19 cellular contexts compared by ENCODE assay signal in genomic region chr17:41315204-41315794, GRCh38. TPM values are rescaled to one million over a fixed set of nuclear protein-coding genes. Genes with fewer than 3 reads are reported as not detected.
DNase-seq lines count a peak whose midpoint lies in the region; ATAC-seq and TF ChIP-seq lines count a peak whose summit lies in the region.
"Had no signal": no experiment of that assay in that cellular context is flagged by ENCODE, and none has a peak within 500 bp of the region (broad histone marks: within the 10 kb centered on the region; RNA-seq: fewer than 3 reads in every experiment).

KRTAP17-1 (minus strand) TSS chr17:41315710; CDS start chr17:41315650, 60 bp downstream.

- no peaks in the 10 kb centered on the region for H3K4me1 ChIP-seq in IMR-90 (ENCODE audit: control insufficient read depth, insufficient read depth, low read length)
- no peaks in the 10 kb centered on the region for H3K4me1 ChIP-seq in foreskin keratinocyte
- H3K4me1 ChIP-seq: SJSA1 had no signal

- H3K4ac ChIP-seq in IMR-90 (ENCODE audit: low read depth, low read length): no peak within 1 kb of the TSS

- H3K18ac ChIP-seq in IMR-90 (ENCODE audit: low read depth, low read length): no peak within 1 kb of the TSS

- no peak within 1 kb of the TSS for H4K91ac ChIP-seq in IMR-90 (ENCODE audit: insufficient read depth, low read depth, low read length)

- WGBS in IMR-90 (ENCODE audit: extremely low coverage in 2 of 2, insufficient read length in 1 of 2), 2 experiments: 100% methylated on average over 2 of the region's 24 CpGs; no CpG with 5 or more reads in 1 of the 2 experiments

- BruUV-seq in IMR-90 (replicated peaks; lab: Mats Ljungman, UMichigan): no TSS peak

- peaks cover 5% of the 10 kb centered on the region for H3K27me3 ChIP-seq in IMR-90 (ENCODE audit: control insufficient read depth, insufficient read depth, low read length)
- H3K27me3 ChIP-seq in foreskin keratinocyte: no peaks in the 10 kb centered on the region
- H3K27me3 ChIP-seq: SJSA1 had no signal

- H3K4me3 ChIP-seq in IMR-90 (ENCODE audit: insufficient read depth, low read depth, low read length): no peak within 1 kb of the TSS
- H3K4me3 ChIP-seq: SJSA1 had no signal

- H2AK9ac ChIP-seq in IMR-90 (replicated peaks; ENCODE audit: low read depth, low read length, poor library complexity): no peak within 1 kb of the TSS

- no peaks in the 10 kb centered on the region for H3K79me1 ChIP-seq in IMR-90 (ENCODE audit: low read depth in 1 of 2, low read length in 2 of 2)

- no peaks in the 10 kb centered on the region for H3K9me3 Mint-ChIP-seq in stimulated activated effector memory CD8-positive, alpha-beta T cell treated with anti-CD3 and anti-CD28 coated beads, Interleukin-12 subunit alpha, Interleukin-12 subunit beta, amount 100 ng/mL, for 72 hours
- peaks cover 5 to 13% (median 5%) of the 10 kb centered on the region in 3 donors for H3K9me3 Mint-ChIP-seq in T-cell

- no peak within 1 kb of the TSS for H3K4me2 ChIP-seq in IMR-90 (ENCODE audit: low read depth, low read length)

- no peak within 1 kb of the TSS for H3K4me3 Mint-ChIP-seq in stimulated activated effector memory CD8-positive, alpha-beta T cell treated with anti-CD3 and anti-CD28 coated beads, Interleukin-12 subunit alpha, Interleukin-12 subunit beta, amount 100 ng/mL, for 72 hours
- no peak within 1 kb of the TSS for H3K4me3 Mint-ChIP-seq in T-cell
- H3K4me3 Mint-ChIP-seq: CD8-positive, alpha-beta memory T cell; T-helper 1 cell treated with Interleukin-12 subunit alpha and Interleukin-12 subunit beta and Interleukin-4 antibody, amounts not matched to agents 30 μg/mL and 1 μg/mL, for 36 hours had no signal

- no peak within 1 kb of the TSS for H3K14ac ChIP-seq in IMR-90 (replicated peaks; ENCODE audit: low read depth, low read length)

- in situ Hi-C loops in IMR-90 (cut with MboI; ENCODE audit: low sequenced_read_pairs): loop anchor here (10.0 kb wide), 1 partner anchor 60 kb away; no protein-coding TSS in a partner anchor

- no peak within 1 kb of the TSS for H3K23ac ChIP-seq in IMR-90 (ENCODE audit: low read depth, low read length)

- no peak within 1 kb of the TSS for H3K27ac ChIP-seq in IMR-90 (ENCODE audit: insufficient read depth, low read length)
- H3K27ac ChIP-seq in foreskin keratinocyte: peak within 1 kb of the TSS; percentile 51
- H3K27ac ChIP-seq: C4-2B, SJSA1 had no signal

- CTCF ChIA-PET in IMR-90 (lab: Yijun Ruan, JAX) (no interaction called here), T-cell (lab: Charles Lee) (no interaction called here)

- H3K36me3 ChIP-seq in IMR-90 (ENCODE audit: control insufficient read depth, insufficient read depth, low read length): no peaks in the 10 kb centered on the region
- H3K36me3 ChIP-seq: SJSA1 had no signal

- no peak for TF ChIP-seq CTCF in IMR-90 (conservative IDR thresholded peaks at IDR 0.05; ENCODE audit: low read depth, low read length)
- TF ChIP-seq CTCF in foreskin keratinocyte (conservative IDR thresholded peaks at IDR 0.05): no peak

- TF ChIP-seq POLR2A in IMR-90 (IDR thresholded peaks at IDR 0.05; ENCODE audit: low read depth, low read length): no peak

- no peaks in the 10 kb centered on the region for H3K36me3 Mint-ChIP-seq in stimulated activated effector memory CD8-positive, alpha-beta T cell treated with anti-CD3 and anti-CD28 coated beads, Interleukin-12 subunit alpha, Interleukin-12 subunit beta, amount 100 ng/mL, for 72 hours
- peaks cover 11% of the 10 kb centered on the region for H3K36me3 Mint-ChIP-seq in T-cell

- no peak within 1 kb of the TSS for H2BK5ac ChIP-seq in IMR-90 (ENCODE audit: low read depth, low read length, poor library complexity, severe bottlenecking)

- H3K27me3 Mint-ChIP-seq in T-cell: no peaks in the 10 kb centered on the region

- peak within 1 kb of the TSS; percentile 33 for H3K27ac Mint-ChIP-seq in stimulated activated effector memory CD8-positive, alpha-beta T cell treated with anti-CD3 and anti-CD28 coated beads, Interleukin-12 subunit alpha, Interleukin-12 subunit beta, amount 100 ng/mL, for 72 hours
- H3K27ac Mint-ChIP-seq in T-cell: peak within 1 kb of the TSS in 1 of 2 donors; percentile 21
- H3K27ac Mint-ChIP-seq: T-helper 1 cell treated with Interleukin-12 subunit alpha and Interleukin-12 subunit beta and Interleukin-4 antibody, amounts not matched to agents 30 μg/mL and 1 μg/mL, for 36 hours had no signal

- H3K9me1 ChIP-seq in IMR-90 (ENCODE audit: insufficient read depth, low read length): no peaks in the 10 kb centered on the region

- H2BK20ac ChIP-seq in IMR-90 (ENCODE audit: low read depth, low read length): no peak within 1 kb of the TSS

- peak within 1 kb of the TSS; percentile 9 for H2AFZ ChIP-seq in IMR-90 (replicated peaks; ENCODE audit: low read length, poor library complexity)

- no peaks in the 10 kb centered on the region for H4K20me1 ChIP-seq in IMR-90 (ENCODE audit: insufficient read depth, low read length)

- no peak within 1 kb of the TSS for H3K9ac ChIP-seq in IMR-90 (ENCODE audit: low read depth, low read length)

- no peak within 1 kb of the TSS for H2BK120ac ChIP-seq in IMR-90 (ENCODE audit: low read depth, low read length)

- peak within 1 kb of the TSS; percentile 65; the same call in 1 of the 2 replicates for H2AK5ac ChIP-seq in IMR-90 (ENCODE audit: low read depth, low read length)

- ATAC-seq in IMR-90 (ENCODE audit: low read depth) (no peak), foreskin keratinocyte (no peak), T-cell (replicated peaks in 1 of 4) (no peak)
- ATAC-seq in stimulated activated effector memory CD8-positive, alpha-beta T cell treated with anti-CD3 and anti-CD28 coated beads, Interleukin-12 subunit alpha, Interleukin-12 subunit beta, amount 100 ng/mL, for 72 hours: no peak
- ATAC-seq: HCT116 had no signal

- POLR2A ChIA-PET in IMR-90 (lab: Charles Lee; ENCODE audit: unreplicated experiment) (no interaction called here), T-cell (lab: Charles Lee) (no interaction called here)

- H3K9me3 ChIP-seq in IMR-90 (ENCODE audit: control insufficient read depth, insufficient read depth, low read length): no peaks in the 10 kb centered on the region; the same call in 1 of the 2 replicates

- H3K56ac ChIP-seq in IMR-90 (ENCODE audit: extremely low read depth, insufficient read depth, low read length): no peak within 1 kb of the TSS

- H4K8ac ChIP-seq in IMR-90 (ENCODE audit: low read depth in 2 of 2, low read length in 2 of 2): no peak within 1 kb of the TSS

- dilution Hi-C loops in IMR-90 (cut with HindIII; ENCODE audit: low sequenced_read_pairs, unreplicated experiment): no loop called here

- H3K4me1 Mint-ChIP-seq in stimulated activated effector memory CD8-positive, alpha-beta T cell treated with anti-CD3 and anti-CD28 coated beads, Interleukin-12 subunit alpha, Interleukin-12 subunit beta, amount 100 ng/mL, for 72 hours: peaks cover 20% of the 10 kb centered on the region
- H3K4me1 Mint-ChIP-seq in T-cell: peaks cover 17 to 22% (median 18%) of the 10 kb centered on the region in 3 donors

- TF ChIP-seq RAD21 in IMR-90 (IDR thresholded peaks at IDR 0.05; ENCODE audit: low read length): no peak

- H4K5ac ChIP-seq in IMR-90 (ENCODE audit: low read depth, low read length): no peak within 1 kb of the TSS

- intact Hi-C loops in IMR-90 (cut with micrococcal nuclease): no loop called here

- H2BK15ac ChIP-seq in IMR-90 (ENCODE audit: low read depth, low read length): no peak within 1 kb of the TSS

- DNase-seq in NCI-H345 treated with DMSO at 0.1 percent for 48 hours (lab: John Stamatoyannopoulos, UW; ENCODE audit: unreplicated experiment) (peak; percentile 45), NCI-H345 (lab: John Stamatoyannopoulos, UW) (no peak), IMR-90 (no peak), foreskin keratinocyte (no peak), GOT3 (lab: John Stamatoyannopoulos, UW) (no peak), T-cell (no peak)
- DNase-seq in stimulated activated effector memory CD8-positive, alpha-beta T cell treated with anti-CD3 and anti-CD28 coated beads, Interleukin-12 subunit alpha, Interleukin-12 subunit beta, amount 100 ng/mL, for 72 hours (ENCODE audit: low spot score in 2 of 2): no peak
- DNase-seq: CD8-positive, alpha-beta memory T cell; Karpas-422; MV-4-11; NCI-H187; NCI-H226; NCI-H526 treated with DMSO at 0.1 percent for 48 hours; OCI-M1 had no signal

TF ChIP-seq in IMR-90, 13 proteins besides CTCF, POLR2A, EP300 and RAD21 (continues in another document):
- TF ChIP-seq MAFK (IDR thresholded peaks at IDR 0.05; ENCODE audit: low read depth, low read length): no peak
- no peak for TF ChIP-seq MAZ (IDR thresholded peaks at IDR 0.05; ENCODE audit: borderline replicate concordance, low read depth, low read length)
- no peak for TF ChIP-seq CEBPB (IDR thresholded peaks at IDR 0.05; ENCODE audit: low read depth, low read length)
- TF ChIP-seq MXI1 (IDR thresholded peaks at IDR 0.05; ENCODE audit: borderline replicate concordance, low read depth, low read length): no peak
- no peak for TF ChIP-seq NFE2L2 (IDR thresholded peaks at IDR 0.05; ENCODE audit: low read depth, low read length)
- TF ChIP-seq RCOR1 (IDR thresholded peaks at IDR 0.05; ENCODE audit: insufficient replicate concordance, low read length): no peak
- TF ChIP-seq CHD1 (IDR thresholded peaks at IDR 0.05; ENCODE audit: low read depth, low read length): no peak
- TF ChIP-seq SMC3 (IDR thresholded peaks at IDR 0.05; ENCODE audit: low read depth, low read length): no peak
- TF ChIP-seq BHLHE40 (IDR thresholded peaks at IDR 0.05; ENCODE audit: low read depth, low read length): no peak
- TF ChIP-seq FOS (IDR thresholded peaks at IDR 0.05; ENCODE audit: low read depth, low read length): no peak
- no peak for TF ChIP-seq RFX5 (IDR thresholded peaks at IDR 0.05; ENCODE audit: low read depth, low read length)
- TF ChIP-seq ELK1 (IDR thresholded peaks at IDR 0.05; ENCODE audit: borderline replicate concordance, low read depth, low read length): no peak

RNA-seq across cellular contexts. Expression of gene KRTAP17-1, which starts in this region (rescaled TPM):
- total RNA-seq in IMR-90 (2012; rRNA removed) (not detected in 2 replicates), foreskin keratinocyte (not detected in 2 replicates), T-cell (not detected)
- polyA plus RNA-seq in IMR-90 (2012; rRNA removed) (not detected in 2 replicates), foreskin keratinocyte (not detected in 2 replicates)
- not detected in 2 replicates for polyA plus RNA-seq in IMR-90 (2012; cell fraction: cytosol; rRNA removed)
- not detected in 2 replicates for polyA plus RNA-seq in IMR-90 (2012; cell fraction: nucleus; rRNA removed; ENCODE audit: low replicate concordance)
- total RNA-seq: CD8-positive, alpha-beta memory T cell; M059J; SJSA1 had no signal
- polyA plus RNA-seq: CD8-positive, alpha-beta memory T cell had no signal
